In genomic region chr11:62142043-62142375, GRCh38 we compare ENCODE assay signal across 20 cellular contexts. TPM values are rescaled to one million over a fixed set of nuclear protein-coding genes. Genes with fewer than 3 reads are reported as not detected.
"Had no signal": no experiment of that assay in that cellular context is flagged by ENCODE, and none has a peak within 500 bp of the region (broad histone marks: within the 10 kb centered on the region; RNA-seq: fewer than 3 reads in every experiment).

No MANE protein-coding gene starts in this region.

- H3K27me3 ChIP-seq: esophagus squamous epithelium, gastrocnemius medialis had no signal

- H3K4me1 ChIP-seq: gastrocnemius medialis, prostate gland had no signal

- H3K4me1 Mint-ChIP-seq: activated B cell treated with CpG ODN at 0.5 μM for 24 hours; naive thymus-derived CD4-positive, alpha-beta T cell; neural crest cell had no signal

- H3K9me3 ChIP-seq: esophagus squamous epithelium, gastrocnemius medialis, prostate gland had no signal

- H3K27ac Mint-ChIP-seq: activated B cell treated with CpG ODN at 0.5 μM for 24 hours; activated CD8-positive, alpha-beta T cell treated with anti-CD3 and anti-CD28 coated beads for 36 hours; stimulated activated naive CD8-positive, alpha-beta T cell treated with anti-CD3 and anti-CD28 coated beads, Interleukin-15, Interleukin-2, amounts not matched to agents 100 ng/mL and 50 ng/mL, for 24 hours; T-helper 17 cell had no signal

- H3K9me3 Mint-ChIP-seq: activated B cell treated with CpG ODN at 0.5 μM for 24 hours; activated CD8-positive, alpha-beta T cell treated with anti-CD3 and anti-CD28 coated beads for 36 hours; activated naive CD4-positive, alpha-beta T cell treated with anti-CD3 and anti-CD28 coated beads, Interleukin-2, amount 50 U/mL, for 72 hours; central memory CD8-positive, alpha-beta T cell; naive thymus-derived CD4-positive, alpha-beta T cell; neural crest cell; stimulated activated naive CD8-positive, alpha-beta T cell treated with anti-CD3 and anti-CD28 coated beads, Interleukin-15, Interleukin-2, amounts not matched to agents 100 ng/mL and 50 ng/mL, for 24 hours had no signal

- DNase-seq: activated B cell treated with CpG ODN at 0.5 μM for 24 hours; activated CD4-positive, alpha-beta T cell treated with anti-CD3 and anti-CD28 coated beads for 4 hours; activated CD8-positive, alpha-beta T cell treated with anti-CD3 and anti-CD28 coated beads for 36 hours; esophagus squamous epithelium; gastrocnemius medialis; occipital lobe; SHP77; stimulated activated CD4-positive, alpha-beta T cell treated with anti-CD3 and anti-CD28 coated beads, Interleukin-1b, Interleukin-23, amount 100 ng/mL, for 48 hours; SW 1271; T-helper 17 cell; trophoblast cell had no signal

- ATAC-seq: activated CD8-positive, alpha-beta T cell treated with anti-CD3 and anti-CD28 coated beads for 36 hours; activated naive CD4-positive, alpha-beta T cell treated with anti-CD3 and anti-CD28 coated beads, Interleukin-2, amount 50 U/mL, for 72 hours; gastrocnemius medialis; naive thymus-derived CD4-positive, alpha-beta T cell; T-helper 17 cell had no signal

- H3K4me3 Mint-ChIP-seq: activated B cell treated with CpG ODN at 0.5 μM for 24 hours; activated CD8-positive, alpha-beta T cell treated with anti-CD3 and anti-CD28 coated beads for 36 hours; central memory CD8-positive, alpha-beta T cell; naive thymus-derived CD4-positive, alpha-beta T cell; neural crest cell; stimulated activated naive CD8-positive, alpha-beta T cell treated with anti-CD3 and anti-CD28 coated beads, Interleukin-15, Interleukin-2, amounts not matched to agents 100 ng/mL and 50 ng/mL, for 24 hours; T-helper 17 cell had no signal

- H3K27ac ChIP-seq: gastrocnemius medialis, prostate gland, SK-N-MC had no signal

- H3K4me3 ChIP-seq: esophagus squamous epithelium, gastrocnemius medialis, lung, prostate gland, SK-N-MC had no signal

- H3K27me3 Mint-ChIP-seq: activated B cell treated with CpG ODN at 0.5 μM for 24 hours; activated CD8-positive, alpha-beta T cell treated with anti-CD3 and anti-CD28 coated beads for 36 hours; central memory CD8-positive, alpha-beta T cell; naive thymus-derived CD4-positive, alpha-beta T cell; stimulated activated naive CD8-positive, alpha-beta T cell treated with anti-CD3 and anti-CD28 coated beads, Interleukin-15, Interleukin-2, amounts not matched to agents 100 ng/mL and 50 ng/mL, for 24 hours; T-helper 17 cell had no signal

RNA-seq across cellular contexts. Expression of gene SCGB1D1, which starts 48.0 kb away (rescaled TPM):
- total RNA-seq: activated B cell treated with CpG ODN at 0.5 μM for 24 hours; activated CD8-positive, alpha-beta T cell treated with anti-CD3 and anti-CD28 coated beads for 36 hours; activated naive CD4-positive, alpha-beta T cell treated with anti-CD3 and anti-CD28 coated beads, Interleukin-2, amount 50 U/mL, for 72 hours; astrocyte; esophagus squamous epithelium; gastrocnemius medialis; lung; naive thymus-derived CD4-positive, alpha-beta T cell; neural crest cell; occipital lobe; prostate gland; T-helper 17 cell had no signal
- polyA plus RNA-seq: lung; naive thymus-derived CD4-positive, alpha-beta T cell had no signal
